ENCODE assay signal across 14 cellular contexts in genomic region chr3:71025516-71025915, GRCh38.
DNase-seq lines count a peak whose midpoint lies in the region; ATAC-seq and TF ChIP-seq lines count a peak whose summit lies in the region.
"Had no signal": no experiment of that assay in that cellular context is flagged by ENCODE, and none has a peak within 500 bp of the region (broad histone marks: within the 10 kb centered on the region; RNA-seq: fewer than 3 reads in every experiment).

No MANE protein-coding gene starts in this region.

- no peak overlapping the region for H3K23ac ChIP-seq in IMR-90 (ENCODE audit: low read depth, low read length)

- TF ChIP-seq RAD21 in IMR-90 (IDR thresholded peaks at IDR 0.05; ENCODE audit: low read length): no peak

- DNase-seq in CD4-positive, CD25-positive, alpha-beta regulatory T cell: no peak
- DNase-seq in IMR-90 (no peak), right atrium auricular region (ENCODE audit: low spot score) (no peak), HuH-7.5 (ENCODE audit: low spot score) (no peak), globus pallidus (ENCODE audit: low spot score) (no peak)
- no peak for DNase-seq in effector memory CD4-positive, alpha-beta T cell
- DNase-seq in natural killer cell treated with Interleukin-12 subunit alpha and Interleukin-12 subunit beta and Interleukin-15 and Interleukin-18, amount 100 ng/mL, for 72 hours (ENCODE audit: low spot score): no peak
- DNase-seq: mesendoderm; MV-4-11; NK-92 treated with Interleukin-12 subunit alpha and Interleukin-12 subunit beta, amount 100 ng/mL, for 24 hours; SHP77; stimulated activated CD4-positive, alpha-beta T cell treated with anti-CD3 and anti-CD28 coated beads, Interleukin-2, amount 100 ng/mL, for 24 hours had no signal

- no peak overlapping the region for H3K4ac ChIP-seq in IMR-90 (ENCODE audit: low read depth, low read length)

- H3K27me3 ChIP-seq in CD4-positive, CD25-positive, alpha-beta regulatory T cell (ENCODE audit: control insufficient read depth, insufficient read depth, low read length): no peaks in the 10 kb centered on the region
- H3K27me3 ChIP-seq in IMR-90 (ENCODE audit: control insufficient read depth, insufficient read depth, low read length): no peaks in the 10 kb centered on the region
- no peaks in the 10 kb centered on the region for H3K27me3 ChIP-seq in effector memory CD4-positive, alpha-beta T cell (replicated peaks; ENCODE audit: control insufficient read depth, insufficient read depth, low read length, poor library complexity, severe bottlenecking)
- H3K27me3 ChIP-seq in right atrium auricular region: no peaks in the 10 kb centered on the region
- H3K27me3 ChIP-seq: BLaER1 had no signal

- no peak overlapping the region for H4K5ac ChIP-seq in IMR-90 (ENCODE audit: low read depth, low read length)

- H3K36me3 Mint-ChIP-seq in CD4-positive, CD25-positive, alpha-beta regulatory T cell: peaks cover 59% of the 10 kb centered on the region
- no peaks in the 10 kb centered on the region for H3K36me3 Mint-ChIP-seq in natural killer cell treated with Interleukin-12 subunit alpha and Interleukin-12 subunit beta and Interleukin-15 and Interleukin-18, amount 100 ng/mL, for 72 hours

- peak overlapping the region; percentile 83 to 97 (median 85) for H3K27ac Mint-ChIP-seq in CD4-positive, CD25-positive, alpha-beta regulatory T cell
- peak overlapping the region; percentile 49 to 71 for H3K27ac Mint-ChIP-seq in natural killer cell treated with Interleukin-12 subunit alpha and Interleukin-12 subunit beta and Interleukin-15 and Interleukin-18, amount 100 ng/mL, for 72 hours

- no peak overlapping the region for H3K9ac ChIP-seq in IMR-90 (ENCODE audit: low read depth, low read length)
- H3K9ac ChIP-seq: BLaER1 had no signal

- H3K4me2 ChIP-seq in IMR-90 (ENCODE audit: low read depth, low read length): peak overlapping the region; percentile 34; the same call in 1 of the 2 replicates
- H3K4me2 ChIP-seq: BLaER1 had no signal

- peaks cover 0 to 3% (median 0%) of the 10 kb centered on the region in 7 donors for H3K9me3 Mint-ChIP-seq in CD4-positive, CD25-positive, alpha-beta regulatory T cell
- no peaks in the 10 kb centered on the region for H3K9me3 Mint-ChIP-seq in natural killer cell treated with Interleukin-12 subunit alpha and Interleukin-12 subunit beta and Interleukin-15 and Interleukin-18, amount 100 ng/mL, for 72 hours

- no peak for TF ChIP-seq POLR2A in IMR-90 (IDR thresholded peaks at IDR 0.05; ENCODE audit: low read depth, low read length)

- H3K36me3 ChIP-seq in CD4-positive, CD25-positive, alpha-beta regulatory T cell (ENCODE audit: control insufficient read depth, insufficient read depth, low read length): peaks cover 44% of the 10 kb centered on the region
- peaks cover 28% of the 10 kb centered on the region for H3K36me3 ChIP-seq in IMR-90 (ENCODE audit: control insufficient read depth, insufficient read depth, low read length)
- H3K36me3 ChIP-seq in effector memory CD4-positive, alpha-beta T cell (ENCODE audit: control insufficient read depth, insufficient read depth, low read length): peaks cover 17% of the 10 kb centered on the region
- no peaks in the 10 kb centered on the region for H3K36me3 ChIP-seq in right atrium auricular region

- peak overlapping the region; percentile 58 for H3K27ac ChIP-seq in CD4-positive, CD25-positive, alpha-beta regulatory T cell (ENCODE audit: insufficient read depth, low read length, poor library complexity, severe bottlenecking)
- H3K27ac ChIP-seq in IMR-90 (ENCODE audit: insufficient read depth, low read length) (no peak overlapping the region), right atrium auricular region (no peak overlapping the region)
- H3K27ac ChIP-seq in effector memory CD4-positive, alpha-beta T cell (ENCODE audit: insufficient read depth, low read length, poor library complexity, severe bottlenecking): peak overlapping the region; percentile 12
- H3K27ac ChIP-seq: BLaER1 had no signal

- peaks cover 8% of the 10 kb centered on the region for H3K27me3 Mint-ChIP-seq in CD4-positive, CD25-positive, alpha-beta regulatory T cell
- H3K27me3 Mint-ChIP-seq in natural killer cell treated with Interleukin-12 subunit alpha and Interleukin-12 subunit beta and Interleukin-15 and Interleukin-18, amount 100 ng/mL, for 72 hours: no peaks in the 10 kb centered on the region

- no peak overlapping the region for H2AK5ac ChIP-seq in IMR-90 (ENCODE audit: low read depth, low read length)

- no peaks in the 10 kb centered on the region for H3K9me3 ChIP-seq in CD4-positive, CD25-positive, alpha-beta regulatory T cell (ENCODE audit: control insufficient read depth in 2 of 2, low read length in 2 of 2)
- H3K9me3 ChIP-seq in IMR-90 (ENCODE audit: control insufficient read depth, insufficient read depth, low read length) (no peaks in the 10 kb centered on the region), right atrium auricular region (no peaks in the 10 kb centered on the region)
- H3K9me3 ChIP-seq in effector memory CD4-positive, alpha-beta T cell (ENCODE audit: control insufficient read depth, low read length): no peaks in the 10 kb centered on the region

- no peak overlapping the region for H3K14ac ChIP-seq in IMR-90 (replicated peaks; ENCODE audit: low read depth, low read length)

- H4K91ac ChIP-seq in IMR-90 (ENCODE audit: insufficient read depth, low read depth, low read length): no peak overlapping the region

- no peak overlapping the region for H2BK15ac ChIP-seq in IMR-90 (ENCODE audit: low read depth, low read length)

- BruUV-seq in IMR-90 (replicated peaks; lab: Mats Ljungman, UMichigan): no TSS peak

- intact Hi-C loops in IMR-90 (cut with micrococcal nuclease): no loop called here

- H3K18ac ChIP-seq in IMR-90 (ENCODE audit: low read depth, low read length): no peak overlapping the region

- no peak overlapping the region for H2BK5ac ChIP-seq in IMR-90 (ENCODE audit: low read depth, low read length, poor library complexity, severe bottlenecking)

- in situ Hi-C loops in IMR-90 (cut with MboI; ENCODE audit: low sequenced_read_pairs): no loop called here

- H3K79me1 ChIP-seq in IMR-90 (ENCODE audit: low read depth in 1 of 2, low read length in 2 of 2): peaks cover 58 to 82% of the 10 kb centered on the region in 2 experiments

- no peak for TF ChIP-seq CTCF in IMR-90 (conservative IDR thresholded peaks at IDR 0.05; ENCODE audit: low read depth, low read length)
- no peak for TF ChIP-seq CTCF in right atrium auricular region (IDR thresholded peaks at IDR 0.05)

- ATAC-seq in CD4-positive, CD25-positive, alpha-beta regulatory T cell (ENCODE audit: low read depth in 2 of 2): no peak
- ATAC-seq in IMR-90 (ENCODE audit: low read depth): no peak
- ATAC-seq in natural killer cell treated with Interleukin-12 subunit alpha and Interleukin-12 subunit beta and Interleukin-15 and Interleukin-18, amount 100 ng/mL, for 72 hours: no peak
- no peak for ATAC-seq in GM21526 (IDR thresholded peaks at IDR 0.05; ENCODE audit: low FRiP score, unreplicated experiment)

- H3K4me1 ChIP-seq in CD4-positive, CD25-positive, alpha-beta regulatory T cell (ENCODE audit: control insufficient read depth, insufficient read depth, low read length, poor library complexity, severe bottlenecking): peaks cover 25% of the 10 kb centered on the region
- H3K4me1 ChIP-seq in IMR-90 (ENCODE audit: control insufficient read depth, insufficient read depth, low read length): peaks cover 6% of the 10 kb centered on the region
- peaks cover 4% of the 10 kb centered on the region for H3K4me1 ChIP-seq in effector memory CD4-positive, alpha-beta T cell (ENCODE audit: control insufficient read depth, insufficient read depth, low read length, poor library complexity, severe bottlenecking)
- H3K4me1 ChIP-seq in right atrium auricular region: peaks cover 0 to 35% of the 10 kb centered on the region in 2 donors
- H3K4me1 ChIP-seq: BLaER1 had no signal

- no peak overlapping the region for H2AK9ac ChIP-seq in IMR-90 (replicated peaks; ENCODE audit: low read depth, low read length, poor library complexity)

- no peak overlapping the region for H4K8ac ChIP-seq in IMR-90 (ENCODE audit: low read depth in 2 of 2, low read length in 2 of 2)

- peaks cover 62 to 94% (median 72%) of the 10 kb centered on the region in 4 donors for H3K4me1 Mint-ChIP-seq in CD4-positive, CD25-positive, alpha-beta regulatory T cell
- peaks cover 42 to 49% of the 10 kb centered on the region in 2 donors for H3K4me1 Mint-ChIP-seq in natural killer cell treated with Interleukin-12 subunit alpha and Interleukin-12 subunit beta and Interleukin-15 and Interleukin-18, amount 100 ng/mL, for 72 hours (ENCODE audit: low read depth in 2 of 2)

- H3K4me3 Mint-ChIP-seq in CD4-positive, CD25-positive, alpha-beta regulatory T cell: peak overlapping the region in 2 of 4 donors; percentile 34 to 49
- H3K4me3 Mint-ChIP-seq in natural killer cell treated with Interleukin-12 subunit alpha and Interleukin-12 subunit beta and Interleukin-15 and Interleukin-18, amount 100 ng/mL, for 72 hours: no peak overlapping the region

- no CpG with 5 or more reads among the region's 1 CpG for WGBS in IMR-90 (ENCODE audit: extremely low coverage in 2 of 2, insufficient read length in 1 of 2), 2 experiments

- peaks cover 9% of the 10 kb centered on the region for H3K9me1 ChIP-seq in IMR-90 (ENCODE audit: insufficient read depth, low read length)

- H2AFZ ChIP-seq in IMR-90 (replicated peaks; ENCODE audit: low read length, poor library complexity): no peak overlapping the region

- POLR2A ChIA-PET in IMR-90 (lab: Charles Lee; ENCODE audit: unreplicated experiment): no interaction called here

- peaks cover 27% of the 10 kb centered on the region for H4K20me1 ChIP-seq in IMR-90 (ENCODE audit: insufficient read depth, low read length)
- H4K20me1 ChIP-seq: BLaER1 had no signal

- no peak overlapping the region for H2BK120ac ChIP-seq in IMR-90 (ENCODE audit: low read depth, low read length)

- H3K4me3 ChIP-seq in CD4-positive, CD25-positive, alpha-beta regulatory T cell (ENCODE audit: low read depth, low read length): peak overlapping the region; percentile 39
- H3K4me3 ChIP-seq in IMR-90 (ENCODE audit: insufficient read depth, low read depth, low read length) (no peak overlapping the region), right atrium auricular region (no peak overlapping the region)
- no peak overlapping the region for H3K4me3 ChIP-seq in effector memory CD4-positive, alpha-beta T cell (ENCODE audit: insufficient read depth, low read depth, low read length, poor library complexity, severe bottlenecking)
- H3K4me3 ChIP-seq: BLaER1 had no signal

- H2BK20ac ChIP-seq in IMR-90 (ENCODE audit: low read depth, low read length): no peak overlapping the region

- CTCF ChIA-PET in IMR-90 (lab: Yijun Ruan, JAX): no interaction called here

- dilution Hi-C loops in IMR-90 (cut with HindIII; ENCODE audit: low sequenced_read_pairs, unreplicated experiment): no loop called here

- no peak overlapping the region for H3K56ac ChIP-seq in IMR-90 (ENCODE audit: extremely low read depth, insufficient read depth, low read length)

TF ChIP-seq in IMR-90, 13 proteins besides CTCF, POLR2A, EP300 and RAD21 (continues in another document):
- TF ChIP-seq MXI1 (IDR thresholded peaks at IDR 0.05; ENCODE audit: borderline replicate concordance, low read depth, low read length) (no peak), BHLHE40 (IDR thresholded peaks at IDR 0.05; ENCODE audit: low read depth, low read length) (no peak), MAZ (IDR thresholded peaks at IDR 0.05; ENCODE audit: borderline replicate concordance, low read depth, low read length) (no peak), FOS (IDR thresholded peaks at IDR 0.05; ENCODE audit: low read depth, low read length) (no peak)

Comparison
In these comparisons a context has a peak if more than half of its experiments do, and no peak if none do; other contexts are left out.
1. H3K27ac ChIP-seq: peak in CD4-positive, CD25-positive, alpha-beta regulatory T cell (single experiment) and effector memory CD4-positive, alpha-beta T cell (single experiment); none in IMR-90 (single experiment) and right atrium auricular region (0 of 2).